ENCODE assay signal across 34 cellular contexts in genomic region chr1:26252718-26253117, GRCh38.
"Had no signal": no experiment of that assay in that cellular context is flagged by ENCODE, and none has a peak within 500 bp of the region (broad histone marks: within the 10 kb centered on the region; RNA-seq: fewer than 3 reads in every experiment).

No MANE protein-coding gene starts in this region.

- H3K4me2 ChIP-seq: hepatocyte had no signal

- H2AFZ ChIP-seq: hepatocyte had no signal

- H3K27ac Mint-ChIP-seq: activated B cell treated with CpG ODN at 0.5 μM for 24 hours; activated CD4-positive, alpha-beta memory T cell treated with anti-CD3 and anti-CD28 coated beads, Interleukin-2, amount 10 ng/mL, durations not matched to agents 7 days and 5 days; activated naive CD8-positive, alpha-beta T cell; activated T-cell treated with anti-CD3 and anti-CD28 coated beads, Interleukin-2, amount 50 U/mL, for 24 hours; activated T-helper 17 cell treated with anti-CD3 and anti-CD28 coated beads, Interleukin-2, amount 50 U/mL, for 72 hours; brain; dendritic cell treated with granulocyte-macrophage colony-stimulating factor and Interleukin-4, amounts not matched to agents 40 ng/mL and 50 ng/mL, for 4 days; endodermal cell; T-cell; T-helper 1 cell treated with Interleukin-12 subunit alpha and Interleukin-12 subunit beta and Interleukin-4 antibody, amounts not matched to agents 30 μg/mL and 1 μg/mL, for 36 hours; T-helper 2 cell treated with Interferon-gamma antibody and Interleukin-4, amounts not matched to agents 5 μg/mL and 100 μg/mL, for 36 hours had no signal

- H3K9me3 Mint-ChIP-seq: activated B cell treated with CpG ODN at 0.5 μM for 24 hours; activated CD4-positive, alpha-beta memory T cell treated with anti-CD3 and anti-CD28 coated beads, Interleukin-2, amount 10 ng/mL, durations not matched to agents 7 days and 5 days; activated T-cell treated with anti-CD3 and anti-CD28 coated beads, Interleukin-2, amount 50 U/mL, for 24 hours; activated T-helper 17 cell treated with anti-CD3 and anti-CD28 coated beads, Interleukin-2, amount 50 U/mL, for 72 hours; brain; central memory CD8-positive, alpha-beta T cell; dendritic cell treated with granulocyte-macrophage colony-stimulating factor and Interleukin-4, amounts not matched to agents 40 ng/mL and 50 ng/mL, for 4 days; T-cell; T-helper 1 cell treated with Interleukin-12 subunit alpha and Interleukin-12 subunit beta and Interleukin-4 antibody, amounts not matched to agents 30 μg/mL and 1 μg/mL, for 36 hours; T-helper 2 cell treated with Interferon-gamma antibody and Interleukin-4, amounts not matched to agents 5 μg/mL and 100 μg/mL, for 36 hours had no signal

- FAIRE-seq: bronchial epithelial cell, frontal cortex had no signal

- DNase-seq: activated B cell treated with CpG ODN at 0.5 μM for 24 hours; activated CD4-positive, alpha-beta memory T cell treated with anti-CD3 and anti-CD28 coated beads, Interleukin-2, amount 10 ng/mL, durations not matched to agents 7 days and 5 days; activated CD4-positive, alpha-beta T cell treated with anti-CD3 and anti-CD28 coated beads for 48 hours; activated CD4-positive, alpha-beta T cell treated with anti-CD3 and anti-CD28 coated beads, Interleukin-2, amount 50 U/mL, for 4 hours; activated CD8-positive, alpha-beta memory T cell treated with anti-CD3 and anti-CD28 coated beads, Interleukin-2, amount 50 U/mL, for 48 hours; activated effector memory CD4-positive, alpha-beta T cell treated with Interleukin-2 at 50 U/mL for 16 hours; activated gamma-delta T cell treated with Interleukin-2 at 50 U/mL for 16 hours; activated naive CD4-positive, alpha-beta T cell treated with anti-CD3 and anti-CD28 coated beads, Interleukin-2, amount 50 U/mL, for 16 hours; activated naive CD4-positive, alpha-beta T cell treated with Interleukin-2 at 50 U/mL for 16 hours; activated T-cell treated with anti-CD3 and anti-CD28 coated beads for 4 hours; activated T-cell treated with anti-CD3 and anti-CD28 coated beads, Interleukin-2, amount 50 U/mL, for 24 hours; dorsolateral prefrontal cortex; effector memory CD4-positive, alpha-beta T cell; endodermal cell; foreskin fibroblast; glutamatergic neuron; heart right ventricle; T-cell; T1000; WERI-Rb-1 had no signal

- H3K4me3 Mint-ChIP-seq: activated B cell treated with CpG ODN at 0.5 μM for 24 hours; activated CD4-positive, alpha-beta memory T cell treated with anti-CD3 and anti-CD28 coated beads, Interleukin-2, amount 10 ng/mL, durations not matched to agents 7 days and 5 days; activated naive CD8-positive, alpha-beta T cell; activated T-cell treated with anti-CD3 and anti-CD28 coated beads, Interleukin-2, amount 50 U/mL, for 24 hours; activated T-helper 17 cell treated with anti-CD3 and anti-CD28 coated beads, Interleukin-2, amount 50 U/mL, for 72 hours; brain; central memory CD8-positive, alpha-beta T cell; dendritic cell treated with granulocyte-macrophage colony-stimulating factor and Interleukin-4, amounts not matched to agents 40 ng/mL and 50 ng/mL, for 4 days; endodermal cell; T-cell; T-helper 1 cell treated with Interleukin-12 subunit alpha and Interleukin-12 subunit beta and Interleukin-4 antibody, amounts not matched to agents 30 μg/mL and 1 μg/mL, for 36 hours; T-helper 2 cell treated with Interferon-gamma antibody and Interleukin-4, amounts not matched to agents 5 μg/mL and 100 μg/mL, for 36 hours had no signal

- H3K79me2 ChIP-seq: hepatocyte had no signal

- H3K27ac ChIP-seq: ascending aorta, coronary artery, hepatocyte, WERI-Rb-1 had no signal

- H3K27me3 ChIP-seq: ascending aorta, dorsolateral prefrontal cortex, heart right ventricle, hepatocyte had no signal

- ATAC-seq: activated CD4-positive, CD25-positive, alpha-beta regulatory T cell treated with anti-CD3 and anti-CD28 coated beads, Interleukin-2, amount 50 U/mL, for 24 hours; activated T-helper 17 cell treated with anti-CD3 and anti-CD28 coated beads, Interleukin-2, amount 50 U/mL, for 72 hours; esophagus mucosa; heart right ventricle; T-cell had no signal

- H3K4me1 Mint-ChIP-seq: activated T-helper 17 cell treated with anti-CD3 and anti-CD28 coated beads, Interleukin-2, amount 50 U/mL, for 72 hours; brain; central memory CD8-positive, alpha-beta T cell; endodermal cell had no signal

- H3K27me3 Mint-ChIP-seq: activated B cell treated with CpG ODN at 0.5 μM for 24 hours; activated CD4-positive, alpha-beta memory T cell treated with anti-CD3 and anti-CD28 coated beads, Interleukin-2, amount 10 ng/mL, durations not matched to agents 7 days and 5 days; activated naive CD8-positive, alpha-beta T cell; activated T-cell treated with anti-CD3 and anti-CD28 coated beads, Interleukin-2, amount 50 U/mL, for 24 hours; activated T-helper 17 cell treated with anti-CD3 and anti-CD28 coated beads, Interleukin-2, amount 50 U/mL, for 72 hours; brain; central memory CD8-positive, alpha-beta T cell; dendritic cell treated with granulocyte-macrophage colony-stimulating factor and Interleukin-4, amounts not matched to agents 40 ng/mL and 50 ng/mL, for 4 days; T-cell had no signal

- H3K4me1 ChIP-seq: ascending aorta had no signal

- H3K9me3 ChIP-seq: ascending aorta, heart right ventricle had no signal

- H3K4me3 ChIP-seq: ascending aorta, coronary artery, dorsolateral prefrontal cortex, heart right ventricle, hepatocyte had no signal
